ENCODE assay signal across 1 cellular context in the genomic region with DNA sequence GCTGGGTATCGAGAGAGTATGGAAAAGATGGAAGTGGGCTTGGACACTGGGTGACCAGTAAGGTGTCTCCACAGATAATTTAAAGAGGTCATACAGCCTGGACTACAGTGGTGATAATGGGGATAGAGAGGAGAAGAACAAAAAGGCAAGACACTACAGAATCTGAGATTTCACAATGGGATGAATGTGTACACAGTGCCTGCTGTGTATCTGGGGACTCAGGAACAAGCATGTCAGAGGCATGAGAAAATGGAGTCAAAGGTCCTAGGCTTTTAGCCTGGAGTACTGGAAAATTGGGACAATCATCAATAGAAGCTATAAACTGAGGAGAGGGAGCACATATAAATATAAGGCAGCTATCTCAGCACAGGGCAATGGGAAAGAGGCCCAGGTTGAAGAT.
TF ChIP-seq lines count a peak whose summit lies in the region.

No MANE protein-coding gene starts in this region.

TF ChIP-seq in WTC11, 78 proteins besides CTCF, POLR2A, EP300 and RAD21 (continued from another document):
- TF ChIP-seq, protein P1, sequence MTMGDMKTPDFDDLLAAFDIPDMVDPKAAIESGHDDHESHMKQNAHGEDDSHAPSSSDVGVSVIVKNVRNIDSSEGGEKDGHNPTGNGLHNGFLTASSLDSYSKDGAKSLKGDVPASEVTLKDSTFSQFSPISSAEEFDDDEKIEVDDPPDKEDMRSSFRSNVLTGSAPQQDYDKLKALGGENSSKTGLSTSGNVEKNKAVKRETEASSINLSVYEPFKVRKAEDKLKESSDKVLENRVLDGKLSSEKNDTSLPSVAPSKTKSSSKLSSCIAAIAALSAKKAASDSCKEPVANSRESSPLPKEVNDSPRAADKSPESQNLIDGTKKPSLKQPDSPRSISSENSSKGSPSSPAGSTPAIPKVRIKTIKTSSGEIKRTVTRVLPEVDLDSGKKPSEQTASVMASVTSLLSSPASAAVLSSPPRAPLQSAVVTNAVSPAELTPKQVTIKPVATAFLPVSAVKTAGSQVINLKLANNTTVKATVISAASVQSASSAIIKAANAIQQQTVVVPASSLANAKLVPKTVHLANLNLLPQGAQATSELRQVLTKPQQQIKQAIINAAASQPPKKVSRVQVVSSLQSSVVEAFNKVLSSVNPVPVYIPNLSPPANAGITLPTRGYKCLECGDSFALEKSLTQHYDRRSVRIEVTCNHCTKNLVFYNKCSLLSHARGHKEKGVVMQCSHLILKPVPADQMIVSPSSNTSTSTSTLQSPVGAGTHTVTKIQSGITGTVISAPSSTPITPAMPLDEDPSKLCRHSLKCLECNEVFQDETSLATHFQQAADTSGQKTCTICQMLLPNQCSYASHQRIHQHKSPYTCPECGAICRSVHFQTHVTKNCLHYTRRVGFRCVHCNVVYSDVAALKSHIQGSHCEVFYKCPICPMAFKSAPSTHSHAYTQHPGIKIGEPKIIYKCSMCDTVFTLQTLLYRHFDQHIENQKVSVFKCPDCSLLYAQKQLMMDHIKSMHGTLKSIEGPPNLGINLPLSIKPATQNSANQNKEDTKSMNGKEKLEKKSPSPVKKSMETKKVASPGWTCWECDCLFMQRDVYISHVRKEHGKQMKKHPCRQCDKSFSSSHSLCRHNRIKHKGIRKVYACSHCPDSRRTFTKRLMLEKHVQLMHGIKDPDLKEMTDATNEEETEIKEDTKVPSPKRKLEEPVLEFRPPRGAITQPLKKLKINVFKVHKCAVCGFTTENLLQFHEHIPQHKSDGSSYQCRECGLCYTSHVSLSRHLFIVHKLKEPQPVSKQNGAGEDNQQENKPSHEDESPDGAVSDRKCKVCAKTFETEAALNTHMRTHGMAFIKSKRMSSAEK (CRISPR knock-in tag; IDR thresholded peaks at IDR 0.05; ENCODE audit: borderline replicate concordance): no peak
- TF ChIP-seq ETV6 (CRISPR knock-in tag; IDR thresholded peaks at IDR 0.05) (no peak), PRRX2 (CRISPR knock-in tag; IDR thresholded peaks at IDR 0.05) (no peak), NR1H2 (CRISPR knock-in tag; IDR thresholded peaks at IDR 0.05) (no peak), NR2C2 (CRISPR knock-in tag; IDR thresholded peaks at IDR 0.05) (no peak), ATF1 (CRISPR knock-in tag; IDR thresholded peaks at IDR 0.05) (no peak), ZNF232 (CRISPR knock-in tag; IDR thresholded peaks at IDR 0.05) (no peak), NFE2L1 (CRISPR knock-in tag; IDR thresholded peaks at IDR 0.05) (no peak), JUN (CRISPR knock-in tag; IDR thresholded peaks at IDR 0.05) (no peak), KAT7 (CRISPR knock-in tag; IDR thresholded peaks at IDR 0.05; ENCODE audit: borderline replicate concordance) (no peak), SMAD4 (CRISPR knock-in tag; IDR thresholded peaks at IDR 0.05) (no peak)
- TF ChIP-seq, protein P2, sequence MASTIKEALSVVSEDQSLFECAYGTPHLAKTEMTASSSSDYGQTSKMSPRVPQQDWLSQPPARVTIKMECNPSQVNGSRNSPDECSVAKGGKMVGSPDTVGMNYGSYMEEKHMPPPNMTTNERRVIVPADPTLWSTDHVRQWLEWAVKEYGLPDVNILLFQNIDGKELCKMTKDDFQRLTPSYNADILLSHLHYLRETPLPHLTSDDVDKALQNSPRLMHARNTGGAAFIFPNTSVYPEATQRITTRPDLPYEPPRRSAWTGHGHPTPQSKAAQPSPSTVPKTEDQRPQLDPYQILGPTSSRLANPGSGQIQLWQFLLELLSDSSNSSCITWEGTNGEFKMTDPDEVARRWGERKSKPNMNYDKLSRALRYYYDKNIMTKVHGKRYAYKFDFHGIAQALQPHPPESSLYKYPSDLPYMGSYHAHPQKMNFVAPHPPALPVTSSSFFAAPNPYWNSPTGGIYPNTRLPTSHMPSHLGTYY (CRISPR knock-in tag; IDR thresholded peaks at IDR 0.05): no peak
- TF ChIP-seq, protein P3, sequence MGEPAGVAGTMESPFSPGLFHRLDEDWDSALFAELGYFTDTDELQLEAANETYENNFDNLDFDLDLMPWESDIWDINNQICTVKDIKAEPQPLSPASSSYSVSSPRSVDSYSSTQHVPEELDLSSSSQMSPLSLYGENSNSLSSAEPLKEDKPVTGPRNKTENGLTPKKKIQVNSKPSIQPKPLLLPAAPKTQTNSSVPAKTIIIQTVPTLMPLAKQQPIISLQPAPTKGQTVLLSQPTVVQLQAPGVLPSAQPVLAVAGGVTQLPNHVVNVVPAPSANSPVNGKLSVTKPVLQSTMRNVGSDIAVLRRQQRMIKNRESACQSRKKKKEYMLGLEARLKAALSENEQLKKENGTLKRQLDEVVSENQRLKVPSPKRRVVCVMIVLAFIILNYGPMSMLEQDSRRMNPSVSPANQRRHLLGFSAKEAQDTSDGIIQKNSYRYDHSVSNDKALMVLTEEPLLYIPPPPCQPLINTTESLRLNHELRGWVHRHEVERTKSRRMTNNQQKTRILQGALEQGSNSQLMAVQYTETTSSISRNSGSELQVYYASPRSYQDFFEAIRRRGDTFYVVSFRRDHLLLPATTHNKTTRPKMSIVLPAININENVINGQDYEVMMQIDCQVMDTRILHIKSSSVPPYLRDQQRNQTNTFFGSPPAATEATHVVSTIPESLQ (CRISPR knock-in tag; IDR thresholded peaks at IDR 0.05): no peak
- TF ChIP-seq, protein P4, sequence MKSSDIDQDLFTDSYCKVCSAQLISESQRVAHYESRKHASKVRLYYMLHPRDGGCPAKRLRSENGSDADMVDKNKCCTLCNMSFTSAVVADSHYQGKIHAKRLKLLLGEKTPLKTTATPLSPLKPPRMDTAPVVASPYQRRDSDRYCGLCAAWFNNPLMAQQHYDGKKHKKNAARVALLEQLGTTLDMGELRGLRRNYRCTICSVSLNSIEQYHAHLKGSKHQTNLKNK (CRISPR knock-in tag; IDR thresholded peaks at IDR 0.05): no peak
- TF ChIP-seq, protein P5, sequence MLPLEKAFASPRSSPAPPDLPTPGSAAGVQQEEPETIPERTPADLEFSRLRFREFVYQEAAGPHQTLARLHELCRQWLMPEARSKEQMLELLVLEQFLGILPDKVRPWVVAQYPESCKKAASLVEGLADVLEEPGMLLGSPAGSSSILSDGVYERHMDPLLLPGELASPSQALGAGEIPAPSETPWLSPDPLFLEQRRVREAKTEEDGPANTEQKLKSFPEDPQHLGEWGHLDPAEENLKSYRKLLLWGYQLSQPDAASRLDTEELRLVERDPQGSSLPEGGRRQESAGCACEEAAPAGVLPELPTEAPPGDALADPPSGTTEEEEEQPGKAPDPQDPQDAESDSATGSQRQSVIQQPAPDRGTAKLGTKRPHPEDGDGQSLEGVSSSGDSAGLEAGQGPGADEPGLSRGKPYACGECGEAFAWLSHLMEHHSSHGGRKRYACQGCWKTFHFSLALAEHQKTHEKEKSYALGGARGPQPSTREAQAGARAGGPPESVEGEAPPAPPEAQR (CRISPR knock-in tag; IDR thresholded peaks at IDR 0.05): no peak
- TF ChIP-seq, protein P6, sequence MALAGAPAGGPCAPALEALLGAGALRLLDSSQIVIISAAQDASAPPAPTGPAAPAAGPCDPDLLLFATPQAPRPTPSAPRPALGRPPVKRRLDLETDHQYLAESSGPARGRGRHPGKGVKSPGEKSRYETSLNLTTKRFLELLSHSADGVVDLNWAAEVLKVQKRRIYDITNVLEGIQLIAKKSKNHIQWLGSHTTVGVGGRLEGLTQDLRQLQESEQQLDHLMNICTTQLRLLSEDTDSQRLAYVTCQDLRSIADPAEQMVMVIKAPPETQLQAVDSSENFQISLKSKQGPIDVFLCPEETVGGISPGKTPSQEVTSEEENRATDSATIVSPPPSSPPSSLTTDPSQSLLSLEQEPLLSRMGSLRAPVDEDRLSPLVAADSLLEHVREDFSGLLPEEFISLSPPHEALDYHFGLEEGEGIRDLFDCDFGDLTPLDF (CRISPR knock-in tag; IDR thresholded peaks at IDR 0.05): no peak
- TF ChIP-seq, protein P7, sequence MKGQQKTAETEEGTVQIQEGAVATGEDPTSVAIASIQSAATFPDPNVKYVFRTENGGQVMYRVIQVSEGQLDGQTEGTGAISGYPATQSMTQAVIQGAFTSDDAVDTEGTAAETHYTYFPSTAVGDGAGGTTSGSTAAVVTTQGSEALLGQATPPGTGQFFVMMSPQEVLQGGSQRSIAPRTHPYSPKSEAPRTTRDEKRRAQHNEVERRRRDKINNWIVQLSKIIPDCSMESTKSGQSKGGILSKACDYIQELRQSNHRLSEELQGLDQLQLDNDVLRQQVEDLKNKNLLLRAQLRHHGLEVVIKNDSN (CRISPR knock-in tag; IDR thresholded peaks at IDR 0.05): no peak
- TF ChIP-seq, protein P8, sequence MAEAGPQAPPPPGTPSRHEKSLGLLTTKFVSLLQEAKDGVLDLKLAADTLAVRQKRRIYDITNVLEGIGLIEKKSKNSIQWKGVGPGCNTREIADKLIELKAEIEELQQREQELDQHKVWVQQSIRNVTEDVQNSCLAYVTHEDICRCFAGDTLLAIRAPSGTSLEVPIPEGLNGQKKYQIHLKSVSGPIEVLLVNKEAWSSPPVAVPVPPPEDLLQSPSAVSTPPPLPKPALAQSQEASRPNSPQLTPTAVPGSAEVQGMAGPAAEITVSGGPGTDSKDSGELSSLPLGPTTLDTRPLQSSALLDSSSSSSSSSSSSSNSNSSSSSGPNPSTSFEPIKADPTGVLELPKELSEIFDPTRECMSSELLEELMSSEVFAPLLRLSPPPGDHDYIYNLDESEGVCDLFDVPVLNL (CRISPR knock-in tag; IDR thresholded peaks at IDR 0.05; ENCODE audit: borderline replicate concordance, low read depth): no peak
